ENCODE assay signal across 10 cellular contexts in genomic region chr22:38247713-38248112, GRCh38.
"Had no signal": no experiment of that assay in that cellular context is flagged by ENCODE, and none has a peak within 500 bp of the region (broad histone marks: within the 10 kb centered on the region; RNA-seq: fewer than 3 reads in every experiment).

No MANE protein-coding gene starts in this region.

- H3K9me3 ChIP-seq: adrenal gland, lower lobe of right lung had no signal

- DNase-seq: activated CD4-positive, alpha-beta T cell treated with anti-CD3 and anti-CD28 coated beads, Interleukin-2, amount 50 U/mL, for 1 hour; activated CD4-positive, CD25-positive, alpha-beta regulatory T cell; activated naive CD4-positive, alpha-beta T cell treated with anti-CD3 and anti-CD28 coated beads, Interleukin-2, amount 50 U/mL, for 16 hours; activated T-cell treated with anti-CD3 and anti-CD28 coated beads, Interleukin-2, amount 50 U/mL, for 1 hour; adrenal gland; foreskin melanocyte; lower lobe of right lung; stimulated activated CD4-positive, alpha-beta T cell treated with anti-CD3 and anti-CD28 coated beads, Interleukin-1b, Interleukin-23, amount 100 ng/mL, for 48 hours; T-helper 2 cell had no signal

- H3K4me3 ChIP-seq: adrenal gland, lower lobe of right lung had no signal

- H3K27me3 ChIP-seq: adrenal gland had no signal

- ATAC-seq: lower lobe of right lung; stimulated activated memory B cell treated with anti-CD40 and anti-IgM and Interleukin-4, amounts not matched to agents 10 μg/mL and 1 μg/mL and 100 μg/mL, for 72 hours had no signal
